In genomic region chr18:49859006-49859359, GRCh38 we compare ENCODE assay signal across 10 cellular contexts. TPM values are rescaled to one million over a fixed set of nuclear protein-coding genes. Genes with fewer than 3 reads are reported as not detected.
A peak's percentile ranks its signal among the peaks of the same experiment; 100 is the strongest.
DNase-seq lines count a peak whose midpoint lies in the region; ATAC-seq and TF ChIP-seq lines count a peak whose summit lies in the region.
"Had no signal": no experiment of that assay in that cellular context is flagged by ENCODE, and none has a peak within 500 bp of the region (broad histone marks: within the 10 kb centered on the region; RNA-seq: fewer than 3 reads in every experiment).

No MANE protein-coding gene starts in this region.

- H3K4me1 Mint-ChIP-seq in activated CD4-positive, alpha-beta memory T cell treated with anti-CD3 and anti-CD28 coated beads, Interleukin-2, amount 10 ng/mL, durations not matched to agents 7 days and 5 days: no peaks in the 10 kb centered on the region

- no peaks in the 10 kb centered on the region for H3K9me3 Mint-ChIP-seq in activated CD4-positive, alpha-beta memory T cell treated with anti-CD3 and anti-CD28 coated beads, Interleukin-2, amount 10 ng/mL, durations not matched to agents 7 days and 5 days

- CTCF ChIA-PET in activated CD4-positive, alpha-beta memory T cell treated with anti-CD3 and anti-CD28 coated beads, Interleukin-2, amount 10 ng/mL, durations not matched to agents 7 days and 5 days (lab: Charles Lee): interaction anchor here (0.6 to 5.6 kb wide), 25 partner anchors 9 to 498 kb away, joined by 3 to 61 read pairs (median 4); partner anchors contain the start of gene C18orf32

- H3K27ac Mint-ChIP-seq in activated CD4-positive, alpha-beta memory T cell treated with anti-CD3 and anti-CD28 coated beads, Interleukin-2, amount 10 ng/mL, durations not matched to agents 7 days and 5 days: no peak overlapping the region

- H3K4me3 Mint-ChIP-seq in activated CD4-positive, alpha-beta memory T cell treated with anti-CD3 and anti-CD28 coated beads, Interleukin-2, amount 10 ng/mL, durations not matched to agents 7 days and 5 days: no peak overlapping the region

- WGBS in esophagus, 2 donors: 38 to 41% methylated on average over 6 of the region's 6 CpGs

- TF ChIP-seq CTCF in 22Rv1 (IDR thresholded peaks at IDR 0.05) (peak; percentile 69), LNCAP (IDR thresholded peaks at IDR 0.05) (peak; percentile 22; the same call in 1 of the 2 replicates)

- H3K36me3 ChIP-seq in esophagus (ENCODE audit: control insufficient read depth in 2 of 2, insufficient read depth in 2 of 2, low read length in 1 of 2) (peaks cover 0 to 4% of the 10 kb centered on the region in 2 donors), mucosa of rectum (ENCODE audit: control insufficient read depth in 2 of 2, insufficient read depth in 2 of 2, low read length in 2 of 2) (peaks cover 7 to 12% of the 10 kb centered on the region in 2 donors)

- POLR2A ChIA-PET in activated CD4-positive, alpha-beta memory T cell treated with anti-CD3 and anti-CD28 coated beads, Interleukin-2, amount 10 ng/mL, durations not matched to agents 7 days and 5 days (lab: Charles Lee): no interaction called here

- H3K27me3 ChIP-seq in esophagus (ENCODE audit: control insufficient read depth in 1 of 2, insufficient read depth in 2 of 2, low read length in 2 of 2) (no peaks in the 10 kb centered on the region), mucosa of rectum (ENCODE audit: control insufficient read depth in 2 of 2, insufficient read depth in 2 of 2, low read length in 2 of 2) (no peaks in the 10 kb centered on the region)

- H3K27ac ChIP-seq in 22Rv1 (no peak overlapping the region), esophagus (ENCODE audit: low read depth in 2 of 2, low read length in 1 of 2) (peak overlapping the region; percentile 8 to 73), mucosa of rectum (ENCODE audit: low read depth in 2 of 2, low read length in 2 of 2) (peak overlapping the region; percentile 90 to 95)
- H3K27ac ChIP-seq: PC-9 had no signal

- H3K9me3 ChIP-seq in esophagus (ENCODE audit: control insufficient read depth in 2 of 2, insufficient read depth in 1 of 2, low read depth in 1 of 2, low read length in 1 of 2): no peaks in the 10 kb centered on the region
- H3K9me3 ChIP-seq in mucosa of rectum (ENCODE audit: control insufficient read depth in 2 of 2, low read length in 2 of 2): no peaks in the 10 kb centered on the region

- H3K4me3 ChIP-seq in esophagus (ENCODE audit: low read depth in 1 of 2, low read length in 2 of 2) (no peak overlapping the region), mucosa of rectum (ENCODE audit: low read length in 2 of 2) (peak overlapping the region in 1 of 2 donors; percentile 44)
- H3K4me3 ChIP-seq: PC-9 had no signal

- no peaks in the 10 kb centered on the region for H3K4me1 ChIP-seq in esophagus (ENCODE audit: control insufficient read depth in 2 of 2, insufficient read depth in 2 of 2, low read length in 1 of 2)
- H3K4me1 ChIP-seq in mucosa of rectum (ENCODE audit: control insufficient read depth in 2 of 2, insufficient read depth in 2 of 2, low read length in 2 of 2): peaks cover 21 to 36% of the 10 kb centered on the region in 2 donors

- DNase-seq in AML-193 (lab: John Stamatoyannopoulos, UW) (no peak), ureter (ENCODE audit: low spot score) (no peak)
- no peak for DNase-seq in activated CD4-positive, alpha-beta memory T cell treated with anti-CD3 and anti-CD28 coated beads, Interleukin-2, amount 10 ng/mL, durations not matched to agents 7 days and 5 days
- DNase-seq: NCI-H510A had no signal

- H3K27me3 Mint-ChIP-seq in activated CD4-positive, alpha-beta memory T cell treated with anti-CD3 and anti-CD28 coated beads, Interleukin-2, amount 10 ng/mL, durations not matched to agents 7 days and 5 days: no peaks in the 10 kb centered on the region

- no peak for ATAC-seq in HG03139 (IDR thresholded peaks at IDR 0.05; ENCODE audit: unreplicated experiment)

- no peaks in the 10 kb centered on the region for H3K36me3 Mint-ChIP-seq in activated CD4-positive, alpha-beta memory T cell treated with anti-CD3 and anti-CD28 coated beads, Interleukin-2, amount 10 ng/mL, durations not matched to agents 7 days and 5 days (ENCODE audit: low read depth)

- H3K9ac ChIP-seq in mucosa of rectum (ENCODE audit: low read depth in 1 of 2, low read length in 2 of 2): peak overlapping the region; percentile 55 to 66

RNA-seq across cellular contexts. Expression of gene ACAA2, which starts 45.6 kb away (rescaled TPM):
- 10 to 100 TPM; 13.0 to 19.0 TPM for polyA plus RNA-seq in esophagus
- 10 to 100 TPM; 86.8 to 93.1 TPM for total RNA-seq in activated CD4-positive, alpha-beta memory T cell treated with anti-CD3 and anti-CD28 coated beads, Interleukin-2, amount 10 ng/mL, durations not matched to agents 7 days and 5 days
- 21.3 TPM for total RNA-seq in ureter
